In genomic region chr5:151150484-151151262, GRCh38 we compare ENCODE assay signal across 1 cellular context.
TF ChIP-seq lines count a peak whose summit lies in the region.

No MANE protein-coding gene starts in this region.

TF ChIP-seq in endothelial cell of umbilical vein, 7 proteins besides CTCF, POLR2A, EP300 and RAD21:
- TF ChIP-seq GATA2 (IDR thresholded peaks at IDR 0.05; ENCODE audit: insufficient read depth, insufficient read length, low read depth, low read length) (no peak), EZH2 (IDR thresholded peaks at IDR 0.05; ENCODE audit: borderline replicate concordance, low read depth, low read length, severe bottlenecking) (no peak), MAX (IDR thresholded peaks at IDR 0.05; ENCODE audit: insufficient read depth, insufficient read length) (no peak), MYC (IDR thresholded peaks at IDR 0.05; ENCODE audit: low read depth, low read length) (no peak), POLR2AphosphoS5 (IDR thresholded peaks at IDR 0.05; ENCODE audit: insufficient read depth, low read depth, low read length) (no peak), JUN (IDR thresholded peaks at IDR 0.05; ENCODE audit: borderline replicate concordance, insufficient read depth, insufficient read length, low read depth) (no peak), FOS (IDR thresholded peaks at IDR 0.05; ENCODE audit: borderline replicate concordance, insufficient read depth, low read length) (no peak)
